1 cellular context compared by ENCODE assay signal in the genomic region with DNA sequence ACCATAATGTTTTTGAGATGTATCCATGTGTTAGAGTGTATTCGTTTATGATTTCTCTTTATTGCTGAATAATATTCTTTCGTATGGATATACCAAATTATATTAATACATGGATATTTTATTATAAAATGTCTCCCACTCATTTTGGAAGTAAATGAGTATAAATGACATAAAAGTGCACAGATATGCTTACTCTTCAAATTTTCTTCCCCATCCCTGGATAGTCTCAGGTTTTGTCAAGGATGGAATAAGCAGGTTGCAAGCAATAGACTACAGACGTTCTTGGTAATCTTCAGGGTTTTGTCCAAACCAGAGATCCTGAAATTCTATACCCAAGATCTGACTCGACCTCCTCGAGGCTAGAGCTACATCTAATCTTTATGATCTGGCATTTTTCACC.
TF ChIP-seq lines count a peak whose summit lies in the region.

No MANE protein-coding gene starts in this region.

TF ChIP-seq in K562, 482 proteins besides CTCF, POLR2A, EP300 and RAD21:
- no peak for TF ChIP-seq ZNF695 (CRISPR knock-in tag; IDR thresholded peaks at IDR 0.05)
- no peak for TF ChIP-seq PHF21A (IDR thresholded peaks at IDR 0.05; ENCODE audit: borderline replicate concordance, low read depth)
- TF ChIP-seq ZNF316 (IDR thresholded peaks at IDR 0.05) = peak; percentile 59
- TF ChIP-seq ADNP (tag; IDR thresholded peaks at IDR 0.05) = no peak
- no peak for TF ChIP-seq RBM25 (IDR thresholded peaks at IDR 0.05; ENCODE audit: low read depth, low read length, severe bottlenecking)
- TF ChIP-seq HEY1 (CRISPR knock-in tag; IDR thresholded peaks at IDR 0.05; ENCODE audit: borderline replicate concordance) = no peak
- peak; percentile 21; the same call in 1 of the 2 replicates for TF ChIP-seq C11orf30 (IDR thresholded peaks at IDR 0.05; ENCODE audit: low read depth)
- no peak for TF ChIP-seq LEF1 (IDR thresholded peaks at IDR 0.05)
TF ChIP-seq in K562: peak in this region for 2.
